23 cellular contexts compared by ENCODE assay signal in genomic region chr20:421685-422250, GRCh38. TPM values are rescaled to one million over a fixed set of nuclear protein-coding genes. Genes with fewer than 3 reads are reported as not detected.
DNase-seq lines count a peak whose midpoint lies in the region; ATAC-seq, FAIRE-seq and TF ChIP-seq lines count a peak whose summit lies in the region.
"Had no signal": no experiment of that assay in that cellular context is flagged by ENCODE, and none has a peak within 500 bp of the region (broad histone marks: within the 10 kb centered on the region; RNA-seq: fewer than 3 reads in every experiment).

No MANE protein-coding gene starts in this region.

- BruUV-seq in PC-3 (replicated peaks; lab: Mats Ljungman, UMichigan), result TSS peak; percentile 23

- ATAC-seq in right cardiac atrium, result no peak
- no peak for ATAC-seq in PC-3
- ATAC-seq: left lung had no signal

- H3K9ac ChIP-seq in PC-3 (ENCODE audit: low read length), result no peak overlapping the region

- no peaks in the 10 kb centered on the region for H3K27me3 Mint-ChIP-seq in dendritic cell treated with granulocyte-macrophage colony-stimulating factor and Interleukin-4, amounts not matched to agents 40 ng/mL and 50 ng/mL, for 4 days
- H3K27me3 Mint-ChIP-seq: natural killer cell treated with Interleukin-12 subunit alpha and Interleukin-12 subunit beta and Interleukin-15 and Interleukin-18, amount 100 ng/mL, for 72 hours had no signal

- FAIRE-seq in frontal cortex (lab: Jason Lieb, UNC), result no peak
- FAIRE-seq: colon, D721Med, endometrium, GM18507, RCC 7860 had no signal

- peaks cover 18% of the 10 kb centered on the region for H3K36me3 ChIP-seq in PC-3 (ENCODE audit: low read depth, low read length)
- peaks cover 55% of the 10 kb centered on the region for H3K36me3 ChIP-seq in effector memory CD4-positive, alpha-beta T cell (ENCODE audit: control insufficient read depth, insufficient read depth, low read length)

- H3K4me3 Mint-ChIP-seq in dendritic cell treated with granulocyte-macrophage colony-stimulating factor and Interleukin-4, amounts not matched to agents 40 ng/mL and 50 ng/mL, for 4 days, result no peak overlapping the region
- H3K4me3 Mint-ChIP-seq: mesothelial cell of epicardium; natural killer cell treated with Interleukin-12 subunit alpha and Interleukin-12 subunit beta and Interleukin-15 and Interleukin-18, amount 100 ng/mL, for 72 hours had no signal

- intact Hi-C loops in cardiac septum (cut with DNase I), result no loop called here
- intact Hi-C loops in right cardiac atrium (cut with DNase I), result loop anchor here in 1 of 4 donors (10.0 kb wide), 1 partner anchor 67 kb away; no protein-coding TSS in a partner anchor
- intact Hi-C loops in PC-3 (cut with micrococcal nuclease), result no loop called here
- intact Hi-C loops in dendritic cell treated with granulocyte-macrophage colony-stimulating factor and Interleukin-4, amounts not matched to agents 40 ng/mL and 50 ng/mL, for 4 days (cut with micrococcal nuclease), result no loop called here

- H3F3A ChIP-seq in PC-3 (ENCODE audit: low read length, unreplicated experiment), result no peaks in the 10 kb centered on the region

- DNase-seq in cardiac septum (ENCODE audit: low spot score), result peak; percentile 67
- no peak for DNase-seq in right cardiac atrium
- DNase-seq in PC-3, result no peak
- no peak for DNase-seq in frontal cortex (ENCODE audit: low spot score in 2 of 2)
- DNase-seq in effector memory CD4-positive, alpha-beta T cell, result no peak
- no peak for DNase-seq in HuH-7.5 (ENCODE audit: low spot score)
- DNase-seq: activated naive CD4-positive, alpha-beta T cell; heart left ventricle; left lung; NCI-H2081 treated with DMSO at 0.1 percent for 48 hours; NCI-H446 treated with DMSO at 0.1 percent for 48 hours; posterior cingulate gyrus; stimulated activated CD4-positive, alpha-beta T cell treated with anti-CD3 and anti-CD28 coated beads, Interleukin-1b, Interleukin-23, amount 100 ng/mL, for 48 hours; stimulated activated naive CD4-positive, alpha-beta T cell treated with Interleukin-2 at 50 U/mL for 16 hours had no signal

- H3K79me2 ChIP-seq in PC-3 (ENCODE audit: low read length), result no peaks in the 10 kb centered on the region

- no peaks in the 10 kb centered on the region for H3K4me1 ChIP-seq in right cardiac atrium (ENCODE audit: control insufficient read depth, insufficient read depth, low read length)
- H3K4me1 ChIP-seq in PC-3 (ENCODE audit: insufficient read depth, low read length), result no peaks in the 10 kb centered on the region
- no peaks in the 10 kb centered on the region for H3K4me1 ChIP-seq in effector memory CD4-positive, alpha-beta T cell (ENCODE audit: control insufficient read depth, insufficient read depth, low read length, poor library complexity, severe bottlenecking)
- H3K4me1 ChIP-seq: tibial nerve had no signal

- no peak overlapping the region for H3K4me2 ChIP-seq in PC-3 (ENCODE audit: low read length)

- H3K4me3 ChIP-seq in right cardiac atrium (ENCODE audit: low read length), result no peak overlapping the region
- no peak overlapping the region for H3K4me3 ChIP-seq in PC-3 (ENCODE audit: low read length)
- no peak overlapping the region for H3K4me3 ChIP-seq in effector memory CD4-positive, alpha-beta T cell (ENCODE audit: insufficient read depth, low read depth, low read length, poor library complexity, severe bottlenecking)
- H3K4me3 ChIP-seq: heart left ventricle, left lung, tibial nerve had no signal

- no peaks in the 10 kb centered on the region for H3K9me2 ChIP-seq in PC-3 (replicated peaks; ENCODE audit: low read length)

- H3K36me3 Mint-ChIP-seq in dendritic cell treated with granulocyte-macrophage colony-stimulating factor and Interleukin-4, amounts not matched to agents 40 ng/mL and 50 ng/mL, for 4 days (ENCODE audit: low read depth), result peaks cover 97% of the 10 kb centered on the region

- no peaks in the 10 kb centered on the region for H3K27me3 ChIP-seq in right cardiac atrium (ENCODE audit: control insufficient read depth, insufficient read depth)
- H3K27me3 ChIP-seq in PC-3 (ENCODE audit: low read length), result no peaks in the 10 kb centered on the region
- no peaks in the 10 kb centered on the region for H3K27me3 ChIP-seq in effector memory CD4-positive, alpha-beta T cell (replicated peaks; ENCODE audit: control insufficient read depth, insufficient read depth, low read length, poor library complexity, severe bottlenecking)
- H3K27me3 ChIP-seq: heart left ventricle, left lung, tibial nerve had no signal

- 96% methylated on average over 8 of the region's 8 CpGs for WGBS in right cardiac atrium

- H3K9me3 ChIP-seq in right cardiac atrium (ENCODE audit: control insufficient read depth, low read length) (no peaks in the 10 kb centered on the region), PC-3 (ENCODE audit: low read length) (no peaks in the 10 kb centered on the region)
- H3K9me3 ChIP-seq in effector memory CD4-positive, alpha-beta T cell (ENCODE audit: control insufficient read depth, low read length), result no peaks in the 10 kb centered on the region
- H3K9me3 ChIP-seq: heart left ventricle, left lung, tibial nerve had no signal

- no peak overlapping the region for H3K27ac ChIP-seq in right cardiac atrium (ENCODE audit: low read length)
- H3K27ac ChIP-seq in PC-3 (ENCODE audit: low read length), result no peak overlapping the region
- H3K27ac ChIP-seq in effector memory CD4-positive, alpha-beta T cell (ENCODE audit: insufficient read depth, low read length, poor library complexity, severe bottlenecking), result no peak overlapping the region
- H3K27ac ChIP-seq: heart left ventricle, left lung, tibial nerve had no signal

- POLR2A ChIA-PET in PC-3 (lab: Charles Lee; ENCODE audit: unreplicated experiment), result no interaction called here

- H4K20me1 ChIP-seq in PC-3 (ENCODE audit: low read length), result no peaks in the 10 kb centered on the region

- H3K9me3 Mint-ChIP-seq in dendritic cell treated with granulocyte-macrophage colony-stimulating factor and Interleukin-4, amounts not matched to agents 40 ng/mL and 50 ng/mL, for 4 days, result no peaks in the 10 kb centered on the region
- H3K9me3 Mint-ChIP-seq: mesothelial cell of epicardium; natural killer cell treated with Interleukin-12 subunit alpha and Interleukin-12 subunit beta and Interleukin-15 and Interleukin-18, amount 100 ng/mL, for 72 hours had no signal

- no peak overlapping the region for H2AFZ ChIP-seq in PC-3 (ENCODE audit: low read length)

- CTCF ChIA-PET in PC-3 (lab: Charles Lee), result no interaction called here

- no peaks in the 10 kb centered on the region for H3K4me1 Mint-ChIP-seq in dendritic cell treated with granulocyte-macrophage colony-stimulating factor and Interleukin-4, amounts not matched to agents 40 ng/mL and 50 ng/mL, for 4 days (ENCODE audit: low read depth)
- H3K4me1 Mint-ChIP-seq: mesothelial cell of epicardium had no signal

- peak overlapping the region; percentile 6 for H3K27ac Mint-ChIP-seq in dendritic cell treated with granulocyte-macrophage colony-stimulating factor and Interleukin-4, amounts not matched to agents 40 ng/mL and 50 ng/mL, for 4 days
- H3K27ac Mint-ChIP-seq: mesothelial cell of epicardium had no signal

- no peak for TF ChIP-seq CTCF in PC-3 (conservative IDR thresholded peaks at IDR 0.05; ENCODE audit: low read depth, low read length)

RNA-seq across cellular contexts. Expression of gene RBCK1, which starts 13.7 kb away (rescaled TPM):
- total RNA-seq in cardiac septum, result 44.3 TPM
- total RNA-seq in right cardiac atrium, result 10 to 100 TPM; 42.1 to 52.4 (median 45.9) TPM
- polyA plus RNA-seq in right cardiac atrium, result 48.0 TPM
- 115 and 137 TPM in 2 replicates for total RNA-seq in PC-3 (2014; rRNA removed)
- 15.1 TPM for total RNA-seq in frontal cortex

RNA-seq across cellular contexts. Expression of gene TBC1D20, which starts 40.6 kb away (rescaled TPM):
- total RNA-seq in cardiac septum (26.5 TPM), right cardiac atrium (10 to 100 TPM; 24.3 to 26.5 (median 25.6) TPM), PC-3 (2014; rRNA removed) (24.2 and 26.3 TPM in 2 replicates), frontal cortex (12.6 TPM)
- 13.6 TPM for polyA plus RNA-seq in right cardiac atrium

RNA-seq across cellular contexts. Expression of gene TRIB3, which starts 41.2 kb away (rescaled TPM):
- total RNA-seq in cardiac septum (1.3 TPM), right cardiac atrium (1 to 10 TPM in 1 of 4 donors, under 1 TPM in 3; 0.49 to 2.1 (median 0.66) TPM), PC-3 (2014; rRNA removed) (160 and 193 TPM in 2 replicates), frontal cortex (12.6 TPM)
- polyA plus RNA-seq in right cardiac atrium, result 1.0 TPM

Comparison
In these comparisons a context has a peak if more than half of its experiments do, and no peak if none do; other contexts are left out.
1. RNA of gene TRIB3, which starts 41.2 kb away (total RNA-seq): 160 to 193 TPM in PC-3; 12.6 TPM in frontal cortex (single experiment), 1.3 TPM in cardiac septum (single experiment) and 0.49 to 2.1 TPM in right cardiac atrium; every median in the first group is over 10 times any median in the second.